In genomic region chr18:2597639-2598038, GRCh38 we compare ENCODE assay signal across 2 cellular contexts.
TF ChIP-seq lines count a peak whose summit lies in the region.

No MANE protein-coding gene starts in this region.

TF ChIP-seq in HepG2, 621 proteins besides CTCF, POLR2A, EP300 and RAD21:
- no peak for TF ChIP-seq ZSCAN29 (CRISPR knock-in tag; conservative IDR thresholded peaks at IDR 0.05)
- TF ChIP-seq KDM1A (CRISPR knock-in tag; IDR thresholded peaks at IDR 0.05): no peak
- TF ChIP-seq REL (CRISPR knock-in tag; conservative IDR thresholded peaks at IDR 0.05): no peak
- TF ChIP-seq MTF1 (CRISPR knock-in tag; IDR thresholded peaks at IDR 0.05): no peak
- no peak for TF ChIP-seq PCBP2 (optimal IDR thresholded peaks at IDR 0.05; ENCODE audit: low read depth, low read length, poor library complexity, severe bottlenecking)
- TF ChIP-seq CEBPG (CRISPR knock-in tag; IDR thresholded peaks at IDR 0.05): no peak

TF ChIP-seq in K562, 482 proteins besides CTCF, POLR2A, EP300 and RAD21:
- TF ChIP-seq MIER1 (IDR thresholded peaks at IDR 0.05; ENCODE audit: low read depth): no peak
- peak; percentile 45; the same call in 1 of the 2 replicates for TF ChIP-seq SUPT5H (IDR thresholded peaks at IDR 0.05)
- TF ChIP-seq SRSF7 (optimal IDR thresholded peaks at IDR 0.05; ENCODE audit: low read depth, low read length): no peak
- TF ChIP-seq ZNF830 (CRISPR knock-in tag; IDR thresholded peaks at IDR 0.05): no peak
- no peak for TF ChIP-seq NELFE (IDR thresholded peaks at IDR 0.05; ENCODE audit: insufficient read depth, insufficient read length)
- TF ChIP-seq IRF2 (CRISPR knock-in tag; IDR thresholded peaks at IDR 0.05): no peak
- TF ChIP-seq POLR2B (IDR thresholded peaks at IDR 0.05; ENCODE audit: low read depth, partially characterized antibody): peak; percentile 46
- TF ChIP-seq RCOR1 (IDR thresholded peaks at IDR 0.05; ENCODE audit: borderline replicate concordance in 1 of 2, low read depth in 2 of 2, low read length in 2 of 2): no peak
- TF ChIP-seq, protein P1, sequence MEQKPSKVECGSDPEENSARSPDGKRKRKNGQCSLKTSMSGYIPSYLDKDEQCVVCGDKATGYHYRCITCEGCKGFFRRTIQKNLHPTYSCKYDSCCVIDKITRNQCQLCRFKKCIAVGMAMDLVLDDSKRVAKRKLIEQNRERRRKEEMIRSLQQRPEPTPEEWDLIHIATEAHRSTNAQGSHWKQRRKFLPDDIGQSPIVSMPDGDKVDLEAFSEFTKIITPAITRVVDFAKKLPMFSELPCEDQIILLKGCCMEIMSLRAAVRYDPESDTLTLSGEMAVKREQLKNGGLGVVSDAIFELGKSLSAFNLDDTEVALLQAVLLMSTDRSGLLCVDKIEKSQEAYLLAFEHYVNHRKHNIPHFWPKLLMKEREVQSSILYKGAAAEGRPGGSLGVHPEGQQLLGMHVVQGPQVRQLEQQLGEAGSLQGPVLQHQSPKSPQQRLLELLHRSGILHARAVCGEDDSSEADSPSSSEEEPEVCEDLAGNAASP (IDR thresholded peaks at IDR 0.05): no peak
- TF ChIP-seq ETS2 (tag; IDR thresholded peaks at IDR 0.05; ENCODE audit: borderline replicate concordance, poor library complexity, severe bottlenecking): no peak
